In genomic region chr17:42999003-42999525, GRCh38 we compare ENCODE assay signal across 8 cellular contexts. TPM values are rescaled to one million over a fixed set of nuclear protein-coding genes. Genes with fewer than 3 reads are reported as not detected.
DNase-seq lines count a peak whose midpoint lies in the region; ATAC-seq and TF ChIP-seq lines count a peak whose summit lies in the region.

No MANE protein-coding gene starts in this region.

- ATAC-seq in effector memory CD8-positive, alpha-beta T cell (replicated peaks): no peak
- ATAC-seq in GM19463 (IDR thresholded peaks at IDR 0.05; ENCODE audit: unreplicated experiment): no peak

- H3K4me1 ChIP-seq in BE2C: no peaks in the 10 kb centered on the region

- H3K36me3 Mint-ChIP-seq in effector memory CD8-positive, alpha-beta T cell (ENCODE audit: insufficient read depth): peaks cover 60% of the 10 kb centered on the region
- H3K36me3 Mint-ChIP-seq in nephron progenitor cell (ENCODE audit: low read depth): peaks cover 44% of the 10 kb centered on the region

- H3K4me1 Mint-ChIP-seq in effector memory CD8-positive, alpha-beta T cell (ENCODE audit: low read depth in 2 of 2): peaks cover 20 to 23% of the 10 kb centered on the region in 2 donors
- peaks cover 32% of the 10 kb centered on the region for H3K4me1 Mint-ChIP-seq in nephron progenitor cell

- H3K4me3 ChIP-seq in BE2C (ENCODE audit: low read depth, low read length) (peak overlapping the region; percentile 100), NB4 (ENCODE audit: low read depth, low read length) (peak overlapping the region; percentile 100)

- no peaks in the 10 kb centered on the region for H3K27me3 ChIP-seq in BE2C

- H3K9me3 Mint-ChIP-seq in effector memory CD8-positive, alpha-beta T cell: no peaks in the 10 kb centered on the region
- H3K9me3 Mint-ChIP-seq in nephron progenitor cell: no peaks in the 10 kb centered on the region

- peaks cover 52% of the 10 kb centered on the region for H3K36me3 ChIP-seq in BE2C

- TF ChIP-seq CTCF in BE2C (IDR thresholded peaks at IDR 0.05; ENCODE audit: low read depth, low read length): no peak
- no peak for TF ChIP-seq CTCF in NB4 (IDR thresholded peaks at IDR 0.05; ENCODE audit: low read depth, low read length)
- TF ChIP-seq CTCF in nephron progenitor cell (IDR thresholded peaks at IDR 0.05): no peak

- H3K9me3 ChIP-seq in BE2C: no peaks in the 10 kb centered on the region

- peak overlapping the region; percentile 99 for H3K27ac Mint-ChIP-seq in effector memory CD8-positive, alpha-beta T cell
- peak overlapping the region; percentile 100 for H3K27ac Mint-ChIP-seq in nephron progenitor cell

- DNase-seq in BE2C: no peak
- no peak for DNase-seq in NB4 (ENCODE audit: low read depth)
- DNase-seq in effector memory CD8-positive, alpha-beta T cell: no peak
- DNase-seq in nephron progenitor cell: no peak
- DNase-seq in COR-L47 (lab: John Stamatoyannopoulos, UW): no peak
- no peak for DNase-seq in SHP77 (lab: John Stamatoyannopoulos, UW)
- DNase-seq in NCI-H510A treated with DMSO at 0.1 percent for 48 hours (lab: John Stamatoyannopoulos, UW): no peak

- H3K4me3 Mint-ChIP-seq in effector memory CD8-positive, alpha-beta T cell: peak overlapping the region; percentile 92 to 93
- H3K4me3 Mint-ChIP-seq in nephron progenitor cell: peak overlapping the region; percentile 99

- TF ChIP-seq POLR2A in NB4 (IDR thresholded peaks at IDR 0.05; ENCODE audit: extremely low read depth, insufficient read length): no peak

- H3K27me3 Mint-ChIP-seq in effector memory CD8-positive, alpha-beta T cell: no peaks in the 10 kb centered on the region
- no peaks in the 10 kb centered on the region for H3K27me3 Mint-ChIP-seq in nephron progenitor cell (ENCODE audit: low read depth, poor library complexity)

RNA-seq across cellular contexts. Expression of gene RPL27, which starts 0.8 kb away (rescaled TPM):
- polyA plus RNA-seq in BE2C (2012; ENCODE audit: insufficient read depth, insufficient read length, low read depth): 1,966 TPM

RNA-seq across cellular contexts. Expression of gene IFI35, which starts 7.5 kb away (rescaled TPM):
- 2.2 TPM for polyA plus RNA-seq in BE2C (2012; ENCODE audit: insufficient read depth, insufficient read length, low read depth)

RNA-seq across cellular contexts. Expression of gene RUNDC1, which starts 18.7 kb away (rescaled TPM):
- polyA plus RNA-seq in BE2C (2012; ENCODE audit: insufficient read depth, insufficient read length, low read depth): 19.9 TPM

RNA-seq across cellular contexts. Expression of gene PTGES3L, which starts 19.2 kb away (rescaled TPM):
- 2.5 TPM for polyA plus RNA-seq in BE2C (2012; ENCODE audit: insufficient read depth, insufficient read length, low read depth)

RNA-seq across cellular contexts. Expression of gene VAT1, which starts 23.1 kb away (rescaled TPM):
- polyA plus RNA-seq in BE2C (2012; ENCODE audit: insufficient read depth, insufficient read length, low read depth): 769 TPM
